In the genomic region with DNA sequence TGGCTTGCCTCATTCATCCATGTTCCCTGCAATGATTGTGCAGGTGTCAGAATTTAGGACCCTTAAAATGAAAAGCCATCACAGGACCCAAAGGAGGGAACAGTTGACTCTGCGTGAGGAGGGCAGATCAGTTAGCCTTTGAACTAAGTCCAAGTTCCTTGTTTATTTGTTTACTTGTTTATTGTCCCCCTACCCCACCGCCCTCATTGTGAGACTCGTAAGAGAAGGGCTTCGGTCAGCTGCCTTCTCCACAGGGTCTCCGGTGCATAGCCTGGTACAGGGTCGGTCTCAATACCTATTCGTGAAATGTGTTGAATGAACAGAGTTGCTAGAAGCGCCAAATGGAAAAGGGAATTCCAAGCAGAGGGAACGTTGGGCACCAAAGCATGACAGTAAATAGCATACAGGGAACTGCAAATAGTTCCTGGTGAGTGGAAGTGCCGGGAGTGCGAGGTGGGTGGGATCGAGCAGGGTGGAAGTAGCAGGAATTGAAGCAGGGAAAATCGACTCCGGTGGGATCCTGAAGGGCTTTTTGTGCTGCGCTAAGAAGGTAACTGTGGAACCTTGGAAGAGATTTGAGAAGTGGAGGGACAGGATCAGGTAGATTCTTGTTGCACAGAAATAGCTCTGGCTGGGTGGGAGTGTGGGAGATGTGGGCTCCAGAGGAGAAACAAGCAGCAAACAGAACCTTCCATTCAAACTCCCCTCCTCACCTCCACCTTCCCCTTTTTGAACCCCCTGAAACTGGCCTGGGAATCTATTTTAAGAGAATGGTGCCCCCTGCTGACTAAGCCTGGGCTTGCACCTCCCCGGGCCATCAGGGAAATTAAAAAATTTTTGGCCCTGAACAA, we compare ENCODE assay signal across 8 cellular contexts. TPM values are rescaled to one million over a fixed set of nuclear protein-coding genes. Genes with fewer than 3 reads are reported as not detected.
DNase-seq lines count a peak whose midpoint lies in the region; ATAC-seq and TF ChIP-seq lines count a peak whose summit lies in the region.

No MANE protein-coding gene starts in this region.

- H3K27me3 ChIP-seq in BJ (ENCODE audit: control insufficient read depth, insufficient read depth, low read length), result no peaks in the 10 kb centered on the region

- H3K27ac ChIP-seq in HEK293 (ENCODE audit: extremely low read depth, low read depth, low read length), result no peak overlapping the region

- H3K36me3 ChIP-seq in BJ (ENCODE audit: control insufficient read depth, insufficient read depth, low read length), result peaks cover under 1% of the 10 kb centered on the region; the same call in 1 of the 2 replicates
- peaks cover 0 to 10% of the 10 kb centered on the region in 2 experiments; a peak in 1 of 3 replicates for H3K36me3 ChIP-seq in HEK293 (ENCODE audit: control insufficient read depth in 2 of 2, insufficient read depth in 1 of 2, low read length in 2 of 2)

- no peaks in the 10 kb centered on the region for H3K9me3 Mint-ChIP-seq in activated T-helper 2 cell treated with anti-CD3 and anti-CD28 coated beads, Interferon-gamma antibody, Interleukin-2, Interleukin-4, amounts not matched to agents 10 μg/mL and 5 μg/mL and 100 μg/mL, durations not matched to agents 14 hours and 24 hours and 36 hours
- no peaks in the 10 kb centered on the region for H3K9me3 Mint-ChIP-seq in progenitor cell of endocrine pancreas (ENCODE audit: low read depth)

- peak overlapping the region; percentile 88 for H3K27ac Mint-ChIP-seq in activated T-helper 2 cell treated with anti-CD3 and anti-CD28 coated beads, Interferon-gamma antibody, Interleukin-2, Interleukin-4, amounts not matched to agents 10 μg/mL and 5 μg/mL and 100 μg/mL, durations not matched to agents 14 hours and 24 hours and 36 hours
- no peak overlapping the region for H3K27ac Mint-ChIP-seq in progenitor cell of endocrine pancreas

- intact Hi-C loops in activated T-helper 2 cell treated with anti-CD3 and anti-CD28 coated beads, Interferon-gamma antibody, Interleukin-2, Interleukin-4, amounts not matched to agents 10 μg/mL and 5 μg/mL and 100 μg/mL, durations not matched to agents 14 hours and 24 hours and 36 hours (cut with micrococcal nuclease), result loop anchor here (5.0 kb wide), 2 partner anchors 48 to 157 kb away; no protein-coding TSS in a partner anchor

- no peaks in the 10 kb centered on the region for H3K27me3 Mint-ChIP-seq in activated T-helper 2 cell treated with anti-CD3 and anti-CD28 coated beads, Interferon-gamma antibody, Interleukin-2, Interleukin-4, amounts not matched to agents 10 μg/mL and 5 μg/mL and 100 μg/mL, durations not matched to agents 14 hours and 24 hours and 36 hours (ENCODE audit: low read depth)
- H3K27me3 Mint-ChIP-seq in progenitor cell of endocrine pancreas, result peaks cover 26% of the 10 kb centered on the region

- CTCF ChIA-PET in BJ (lab: Yijun Ruan, JAX), result interaction anchor here (0.6 to 26.0 kb wide), 16 partner anchors 8 to 157 kb away, joined by 3 to 638 read pairs (median 5); a partner anchor contains a TSS
- CTCF ChIA-PET in HEK293 (lab: Yijun Ruan, JAX), result interaction anchor here (0.6 to 27.1 kb wide), 33 partner anchors 9 to 320 kb away, joined by 3 to 486 read pairs (median 4); a partner anchor contains a TSS

- no peak for ATAC-seq in HG03432 (IDR thresholded peaks at IDR 0.05; ENCODE audit: unreplicated experiment)
- no peak for ATAC-seq in HG02610 (IDR thresholded peaks at IDR 0.05; ENCODE audit: unreplicated experiment)

- POLR2A ChIA-PET in BJ (lab: Charles Lee), result no interaction called here
- POLR2A ChIA-PET in HEK293 (lab: Yijun Ruan, JAX), result interaction anchor here (0.5 to 2.8 kb wide), 5 partner anchors 11 to 626 kb away, joined by 3 to 10 read pairs (median 7); a partner anchor contains a TSS

- peaks cover 9% of the 10 kb centered on the region for H3K36me3 Mint-ChIP-seq in activated T-helper 2 cell treated with anti-CD3 and anti-CD28 coated beads, Interferon-gamma antibody, Interleukin-2, Interleukin-4, amounts not matched to agents 10 μg/mL and 5 μg/mL and 100 μg/mL, durations not matched to agents 14 hours and 24 hours and 36 hours (ENCODE audit: low read depth)
- H3K36me3 Mint-ChIP-seq in progenitor cell of endocrine pancreas (ENCODE audit: insufficient read depth), result peaks cover 2% of the 10 kb centered on the region

- TF ChIP-seq CTCF in BJ (IDR thresholded peaks at IDR 0.05; ENCODE audit: insufficient read depth, low read depth, low read length) (peak; percentile 90), HEK293 (tag by site-specific recombination; IDR thresholded peaks at IDR 0.05) (peak; percentile 48), progenitor cell of endocrine pancreas (IDR thresholded peaks at IDR 0.05; ENCODE audit: unreplicated experiment) (peak; percentile 91)

- H3K4me1 ChIP-seq in HEK293 (ENCODE audit: control insufficient read depth, insufficient read depth, low read length), result no peaks in the 10 kb centered on the region

- no peaks in the 10 kb centered on the region for H3K9me3 ChIP-seq in HEK293 (ENCODE audit: control insufficient read depth, insufficient read depth, low read depth, low read length)

- DNase-seq in BJ (ENCODE audit: low read depth) (no peak), RPMI8226 (peak; percentile 52), glomerular visceral epithelial cell (ENCODE audit: extremely low spot score) (peak; percentile 47), progenitor cell of endocrine pancreas (ENCODE audit: low spot score, unreplicated experiment) (peak; percentile 58)
- peak; percentile 46 for DNase-seq in activated T-helper 2 cell treated with anti-CD3 and anti-CD28 coated beads, Interferon-gamma antibody, Interleukin-2, Interleukin-4, amounts not matched to agents 10 μg/mL and 5 μg/mL and 100 μg/mL, durations not matched to agents 14 hours and 24 hours and 36 hours (ENCODE audit: low spot score)

- H3K4me3 Mint-ChIP-seq in activated T-helper 2 cell treated with anti-CD3 and anti-CD28 coated beads, Interferon-gamma antibody, Interleukin-2, Interleukin-4, amounts not matched to agents 10 μg/mL and 5 μg/mL and 100 μg/mL, durations not matched to agents 14 hours and 24 hours and 36 hours (ENCODE audit: low read depth), result no peak overlapping the region
- H3K4me3 Mint-ChIP-seq in progenitor cell of endocrine pancreas (ENCODE audit: low read depth), result no peak overlapping the region

- H3K4me3 ChIP-seq in BJ (ENCODE audit: low read depth, low read length), result no peak overlapping the region
- no peak overlapping the region for H3K4me3 ChIP-seq in HEK293 (ENCODE audit: low read depth, low read length)

- H3K4me1 Mint-ChIP-seq in activated T-helper 2 cell treated with anti-CD3 and anti-CD28 coated beads, Interferon-gamma antibody, Interleukin-2, Interleukin-4, amounts not matched to agents 10 μg/mL and 5 μg/mL and 100 μg/mL, durations not matched to agents 14 hours and 24 hours and 36 hours (ENCODE audit: low read depth), result peaks cover 22% of the 10 kb centered on the region
- peaks cover 4% of the 10 kb centered on the region for H3K4me1 Mint-ChIP-seq in progenitor cell of endocrine pancreas (ENCODE audit: low read depth)

TF ChIP-seq in HEK293, 187 proteins besides CTCF, POLR2A, EP300 and RAD21 (continues in another document):
- TF ChIP-seq SETDB1 (IDR thresholded peaks at IDR 0.05; ENCODE audit: insufficient read length, low read length) (no peak), ZNF112 (tag by site-specific recombination; IDR thresholded peaks at IDR 0.05) (no peak), HOXD13 (CRISPR knock-in tag; IDR thresholded peaks at IDR 0.05; ENCODE audit: borderline replicate concordance) (no peak), ZNF16 (tag by site-specific recombination; IDR thresholded peaks at IDR 0.05; ENCODE audit: low read depth) (no peak)
- TF ChIP-seq, protein P1, sequence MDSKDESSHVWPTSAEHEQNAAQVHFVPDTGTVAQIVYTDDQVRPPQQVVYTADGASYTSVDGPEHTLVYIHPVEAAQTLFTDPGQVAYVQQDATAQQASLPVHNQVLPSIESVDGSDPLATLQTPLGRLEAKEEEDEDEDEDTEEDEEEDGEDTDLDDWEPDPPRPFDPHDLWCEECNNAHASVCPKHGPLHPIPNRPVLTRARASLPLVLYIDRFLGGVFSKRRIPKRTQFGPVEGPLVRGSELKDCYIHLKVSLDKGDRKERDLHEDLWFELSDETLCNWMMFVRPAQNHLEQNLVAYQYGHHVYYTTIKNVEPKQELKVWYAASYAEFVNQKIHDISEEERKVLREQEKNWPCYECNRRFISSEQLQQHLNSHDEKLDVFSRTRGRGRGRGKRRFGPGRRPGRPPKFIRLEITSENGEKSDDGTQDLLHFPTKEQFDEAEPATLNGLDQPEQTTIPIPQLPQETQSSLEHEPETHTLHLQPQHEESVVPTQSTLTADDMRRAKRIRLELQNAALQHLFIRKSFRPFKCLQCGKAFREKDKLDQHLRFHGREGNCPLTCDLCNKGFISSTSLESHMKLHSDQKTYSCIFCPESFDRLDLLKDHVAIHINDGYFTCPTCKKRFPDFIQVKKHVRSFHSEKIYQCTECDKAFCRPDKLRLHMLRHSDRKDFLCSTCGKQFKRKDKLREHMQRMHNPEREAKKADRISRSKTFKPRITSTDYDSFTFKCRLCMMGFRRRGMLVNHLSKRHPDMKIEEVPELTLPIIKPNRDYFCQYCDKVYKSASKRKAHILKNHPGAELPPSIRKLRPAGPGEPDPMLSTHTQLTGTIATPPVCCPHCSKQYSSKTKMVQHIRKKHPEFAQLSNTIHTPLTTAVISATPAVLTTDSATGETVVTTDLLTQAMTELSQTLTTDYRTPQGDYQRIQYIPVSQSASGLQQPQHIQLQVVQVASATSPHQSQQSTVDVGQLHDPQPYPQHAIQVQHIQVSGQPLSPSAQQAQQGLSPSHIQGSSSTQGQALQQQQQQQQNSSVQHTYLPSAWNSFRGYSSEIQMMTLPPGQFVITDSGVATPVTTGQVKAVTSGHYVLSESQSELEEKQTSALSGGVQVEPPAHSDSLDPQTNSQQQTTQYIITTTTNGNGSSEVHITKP (tag by site-specific recombination; IDR thresholded peaks at IDR 0.05), result peak; percentile 35; the same call in 1 of the 2 replicates

RNA-seq across cellular contexts. Expression of a gene that starts 12.7 kb away (rescaled TPM):
- polyA plus RNA-seq in BJ (2011; rRNA removed), result 116 and 120 TPM in 2 replicates
- polyA minus RNA-seq in BJ (2011; rRNA and poly(A)+ RNA removed), result 49.7 and 69.7 TPM in 2 replicates
- total RNA-seq in activated T-helper 2 cell treated with anti-CD3 and anti-CD28 coated beads, Interferon-gamma antibody, Interleukin-2, Interleukin-4, amounts not matched to agents 10 μg/mL and 5 μg/mL and 100 μg/mL, durations not matched to agents 14 hours and 24 hours and 36 hours, result 75.7 and 80.7 TPM in 2 replicates
- total RNA-seq in progenitor cell of endocrine pancreas, result 67.4 and 72.2 TPM in 2 replicates

RNA-seq across cellular contexts. Expression of a gene that starts 17.2 kb away (rescaled TPM):
- polyA plus RNA-seq in BJ (2011; rRNA removed), result 86.4 and 136 TPM in 2 replicates
- 85.6 and 128 TPM in 2 replicates for polyA minus RNA-seq in BJ (2011; rRNA and poly(A)+ RNA removed)
- 50.1 and 59.6 TPM in 2 replicates for total RNA-seq in activated T-helper 2 cell treated with anti-CD3 and anti-CD28 coated beads, Interferon-gamma antibody, Interleukin-2, Interleukin-4, amounts not matched to agents 10 μg/mL and 5 μg/mL and 100 μg/mL, durations not matched to agents 14 hours and 24 hours and 36 hours
- 53.7 and 58.0 TPM in 2 replicates for total RNA-seq in progenitor cell of endocrine pancreas
